Comparison of ENCODE assay signal across 9 cellular contexts in genomic region chr6:39812853-39813533, GRCh38. TPM values are rescaled to one million over a fixed set of nuclear protein-coding genes. Genes with fewer than 3 reads are reported as not detected.
DNase-seq lines count a peak whose midpoint lies in the region; ATAC-seq, FAIRE-seq and TF ChIP-seq lines count a peak whose summit lies in the region.
"Had no signal": no experiment of that assay in that cellular context is flagged by ENCODE, and none has a peak within 500 bp of the region (broad histone marks: within the 10 kb centered on the region; RNA-seq: fewer than 3 reads in every experiment).

No MANE protein-coding gene starts in this region.

- TF ChIP-seq CTCF in GM12878 (IDR thresholded peaks at IDR 0.05 in 2 of 3, conservative IDR thresholded peaks at IDR 0.05 in 1 of 3; ENCODE audit: control insufficient read depth in 2 of 3, extremely low read depth in 1 of 3, insufficient read depth in 1 of 3, low read depth in 3 of 3, low read length in 3 of 3), result peak in 1 of 3 experiments; percentile 16; a peak in 1 of 6 replicates
- no peak for TF ChIP-seq CTCF in neural progenitor cell (IDR thresholded peaks at IDR 0.05)

- ATAC-seq in HG03066 (IDR thresholded peaks at IDR 0.05; ENCODE audit: low read depth, unreplicated experiment), result peak; percentile 65
- ATAC-seq in GM12878, result peak; percentile 91
- no peak for ATAC-seq in GM19324 (IDR thresholded peaks at IDR 0.05; ENCODE audit: low FRiP score, unreplicated experiment)
- no peak for ATAC-seq in activated naive CD4-positive, alpha-beta T cell treated with anti-CD3 and anti-CD28 coated beads, Interleukin-2, amount 50 U/mL, for 72 hours

- peaks cover 25% of the 10 kb centered on the region for H3K4me1 Mint-ChIP-seq in neural progenitor cell

- H3K9me3 ChIP-seq in GM12878 (replicated peaks; ENCODE audit: control insufficient read depth, insufficient read depth, low read length), result no peaks in the 10 kb centered on the region
- H3K9me3 ChIP-seq in neural progenitor cell (ENCODE audit: low read depth), result no peaks in the 10 kb centered on the region

- H3K79me2 ChIP-seq in GM12878 (ENCODE audit: control insufficient read depth, insufficient read depth, low read length), result no peaks in the 10 kb centered on the region
- H3K79me2 ChIP-seq in neural progenitor cell (ENCODE audit: low read depth), result no peaks in the 10 kb centered on the region

- intact Hi-C loops in GM12878 (cut with micrococcal nuclease; ENCODE audit: unreplicated experiment), result no loop called here

- H2AFZ ChIP-seq in GM12878 (ENCODE audit: control insufficient read depth, low read depth, low read length), result no peak overlapping the region; the same call in 1 of the 2 replicates
- H2AFZ ChIP-seq in neural progenitor cell (replicated peaks), result no peak overlapping the region

- H3F3A ChIP-seq in neural progenitor cell (ENCODE audit: low read depth), result no peaks in the 10 kb centered on the region

- no TSS peak for BruUV-seq in GM12878 (replicated peaks; lab: Mats Ljungman, UMichigan)

- WGBS in GM12878 (ENCODE audit: insufficient coverage, insufficient replicate concordance, low lambda C conversion rate, missing lambda C conversion rate), result 19% methylated on average over 9 of the region's 9 CpGs

- CTCF ChIA-PET in GM12878 (lab: Yijun Ruan, JAX), result interaction anchor here (0.6 to 3.8 kb wide), 4 partner anchors 13 to 451 kb away, joined by 3 to 22 read pairs (median 8); no protein-coding TSS in a partner anchor

- H3K4me3 ChIP-seq in GM12878 (no peak overlapping the region), neural progenitor cell (no peak overlapping the region)

- no peaks in the 10 kb centered on the region for H3K27me3 ChIP-seq in GM12878 (replicated peaks in 1 of 2; ENCODE audit: control insufficient read depth in 2 of 2, insufficient read depth in 2 of 2, low read length in 1 of 2)
- no peaks in the 10 kb centered on the region for H3K27me3 ChIP-seq in neural progenitor cell

- H3K4me2 ChIP-seq in GM12878 (ENCODE audit: control insufficient read depth, insufficient read depth), result no peak overlapping the region
- H3K4me2 ChIP-seq in neural progenitor cell, result no peak overlapping the region

- H3K27ac Mint-ChIP-seq in neural progenitor cell, result peak overlapping the region; percentile 51
- no peak overlapping the region for H3K27ac Mint-ChIP-seq in activated naive CD4-positive, alpha-beta T cell treated with anti-CD3 and anti-CD28 coated beads, Interleukin-2, amount 50 U/mL, for 72 hours

- no peak for TF ChIP-seq EP300 in GM12878 (IDR thresholded peaks at IDR 0.05; ENCODE audit: borderline replicate concordance in 1 of 2, control insufficient read depth in 1 of 2, low read depth in 2 of 2, low read length in 2 of 2)

- peaks cover 3% of the 10 kb centered on the region; the same call in 1 of the 2 replicates for H3K4me1 ChIP-seq in GM12878 (ENCODE audit: control insufficient read depth, insufficient read depth, low read length)
- no peaks in the 10 kb centered on the region for H3K4me1 ChIP-seq in neural progenitor cell

- no peaks in the 10 kb centered on the region for H3K36me3 Mint-ChIP-seq in neural progenitor cell
- H3K36me3 Mint-ChIP-seq in activated naive CD4-positive, alpha-beta T cell treated with anti-CD3 and anti-CD28 coated beads, Interleukin-2, amount 50 U/mL, for 72 hours, result no peaks in the 10 kb centered on the region

- SMC1A ChIA-PET in GM12878 (lab: Charles Lee; ENCODE audit: uncharacterized antibody, unreplicated experiment), result interaction anchor here (0.9 to 1.5 kb wide), 7 partner anchors 15 to 166 kb away, joined by 3 to 5 read pairs (median 3); no protein-coding TSS in a partner anchor

- TF ChIP-seq RAD21 in GM12878 (IDR thresholded peaks at IDR 0.05; ENCODE audit: insufficient read depth, low read depth, low read length), result no peak

- H3K27ac ChIP-seq in GM12878 (ENCODE audit: control insufficient read depth, insufficient read depth) (no peak overlapping the region), neural progenitor cell (no peak overlapping the region)
- H3K27ac ChIP-seq: 22Rv1 had no signal

- H3K36me3 ChIP-seq in GM12878 (ENCODE audit: control insufficient read depth in 2 of 2, insufficient read depth in 2 of 2, low read length in 1 of 2) (no peaks in the 10 kb centered on the region), neural progenitor cell (no peaks in the 10 kb centered on the region)

- H4K20me1 ChIP-seq in GM12878 (ENCODE audit: control insufficient read depth, insufficient read depth) (no peaks in the 10 kb centered on the region), neural progenitor cell (ENCODE audit: low read depth) (no peaks in the 10 kb centered on the region)

- no peak for TF ChIP-seq POLR2A in GM12878 (IDR thresholded peaks at IDR 0.05; ENCODE audit: low read depth, low read length)

- RAD21 ChIA-PET in GM12878 (lab: Charles Lee; ENCODE audit: unreplicated experiment), result interaction anchor here (1.3 to 2.0 kb wide), 2 partner anchors 11 to 39 kb away, joined by 4 to 7 read pairs; no protein-coding TSS in a partner anchor

- no peak overlapping the region for H3K4me3 Mint-ChIP-seq in neural progenitor cell

- H3K9me3 Mint-ChIP-seq in neural progenitor cell, result no peaks in the 10 kb centered on the region
- H3K9me3 Mint-ChIP-seq in activated naive CD4-positive, alpha-beta T cell treated with anti-CD3 and anti-CD28 coated beads, Interleukin-2, amount 50 U/mL, for 72 hours, result no peaks in the 10 kb centered on the region

- no peaks in the 10 kb centered on the region for H3K27me3 Mint-ChIP-seq in neural progenitor cell (ENCODE audit: insufficient read depth, low read depth)

- FAIRE-seq in GM12878 (lab: Jason Lieb, UNC), result peak; percentile 27

- no peak overlapping the region for H3K9ac ChIP-seq in GM12878 (ENCODE audit: control insufficient read depth, insufficient read depth, low read length)
- H3K9ac ChIP-seq in neural progenitor cell, result no peak overlapping the region

- POLR2A ChIA-PET in GM12878 (lab: Charles Lee), result no interaction called here

- in situ Hi-C loops in GM12878 (cut with MboI), result no loop called here

- DNase-seq in DMS 273 (lab: John Stamatoyannopoulos, UW; ENCODE audit: unreplicated experiment) (peak; percentile 39), DMS 273 treated with DMSO at 0.1 percent for 48 hours (lab: John Stamatoyannopoulos, UW) (no peak), GM12878 (ENCODE audit: low read depth, low spot score) (peak; percentile 36), neural progenitor cell (ENCODE audit: low spot score) (no peak), NCI-H774 (lab: John Stamatoyannopoulos, UW) (no peak)
- no peak for DNase-seq in activated naive CD4-positive, alpha-beta T cell treated with anti-CD3 and anti-CD28 coated beads, Interleukin-2, amount 50 U/mL, for 72 hours (ENCODE audit: low spot score in 2 of 2)

TF ChIP-seq in GM12878, 131 proteins besides CTCF, POLR2A, EP300 and RAD21:
- TF ChIP-seq RAD51 (IDR thresholded peaks at IDR 0.05), result peak; percentile 38
- TF ChIP-seq BHLHE40 (IDR thresholded peaks at IDR 0.05; ENCODE audit: borderline replicate concordance in 1 of 2, low read depth in 2 of 2, low read length in 1 of 2), result peak; percentile 93 to 96
- no peak for TF ChIP-seq HDAC6 (IDR thresholded peaks at IDR 0.05; ENCODE audit: unreplicated experiment)
- TF ChIP-seq POU2F2 (IDR thresholded peaks at IDR 0.05; ENCODE audit: borderline replicate concordance, low read depth, low read length), result peak; percentile 80; the same call in 1 of the 3 replicates
TF ChIP-seq in GM12878: peak in this region for 3.

RNA-seq across cellular contexts. Expression of gene DAAM2, which starts 20.8 kb away (rescaled TPM):
- 0.13 TPM in 1 of 2 replicates, not detected in the other for total RNA-seq in GM12878 (2013; cell fraction: nucleolus; rRNA removed)
- total RNA-seq in GM12878 (2014; rRNA removed) (not detected in 2 replicates), GM12878 (2014; rRNA removed; fragmentation: Illumina TruSeq; extraction: Trizol) (not detected in 2 replicates), GM12878 (2021) (0.05 TPM in 1 of 2 replicates, not detected in the other), neural progenitor cell (ENCODE audit: low replicate concordance) (2.1 and 3.2 TPM in 2 replicates)
- polyA plus RNA-seq in GM12878 (2011; ENCODE audit: low read depth), result not detected
- polyA plus RNA-seq in GM12878 (2011; rRNA removed) (0.13 and 0.22 TPM in 2 replicates), GM12878 (2014; fragmentation: Illumina TruSeq; extraction: Trizol) (not detected in 2 replicates), GM12878 (2014; fragmentation: Nextera tagmentation; extraction: Ambion mirVana) (not detected), GM12878 (2014; rRNA removed) (not detected in 2 replicates), GM12878 (2016; fragmentation: Nextera tagmentation; extraction: Ambion mirVana) (not detected)
- polyA plus RNA-seq in GM12878 (2011; cell fraction: cytosol; rRNA removed), result 0.06 and 0.12 TPM in 2 replicates
- polyA plus RNA-seq in GM12878 (2011; cell fraction: nucleus; rRNA removed), result 0.25 and 0.27 TPM in 2 replicates
- polyA plus RNA-seq in GM12878 (2012), result 0.06 TPM in 1 of 2 replicates, not detected in the other
- under 0.01 and 0.31 TPM in 2 replicates for polyA minus RNA-seq in GM12878 (2011; rRNA and poly(A)+ RNA removed)
- not detected in 2 replicates for polyA minus RNA-seq in GM12878 (2011; cell fraction: cytosol; rRNA and poly(A)+ RNA removed)
- polyA minus RNA-seq in GM12878 (2011; cell fraction: nucleus; rRNA and poly(A)+ RNA removed), result under 0.01 and 0.29 TPM in 2 replicates
- not detected for total RNA-seq in activated naive CD4-positive, alpha-beta T cell treated with anti-CD3 and anti-CD28 coated beads, Interleukin-2, amount 50 U/mL, for 72 hours

Comparison
In these comparisons a context has a peak if more than half of its experiments do, and no peak if none do; other contexts are left out.
1. DNase-seq: peak in DMS 273 (single experiment) and GM12878 (single experiment); none in DMS 273 treated with DMSO at 0.1 percent for 48 hours (single experiment), neural progenitor cell (single experiment), NCI-H774 (single experiment) and activated naive CD4-positive, alpha-beta T cell treated with anti-CD3 and anti-CD28 coated beads, Interleukin-2, amount 50 U/mL, for 72 hours (0 of 2).
2. ATAC-seq: peak in HG03066 (single experiment) and GM12878 (single experiment); none in GM19324 (single experiment) and activated naive CD4-positive, alpha-beta T cell treated with anti-CD3 and anti-CD28 coated beads, Interleukin-2, amount 50 U/mL, for 72 hours (0 of 2).